In the genomic region with DNA sequence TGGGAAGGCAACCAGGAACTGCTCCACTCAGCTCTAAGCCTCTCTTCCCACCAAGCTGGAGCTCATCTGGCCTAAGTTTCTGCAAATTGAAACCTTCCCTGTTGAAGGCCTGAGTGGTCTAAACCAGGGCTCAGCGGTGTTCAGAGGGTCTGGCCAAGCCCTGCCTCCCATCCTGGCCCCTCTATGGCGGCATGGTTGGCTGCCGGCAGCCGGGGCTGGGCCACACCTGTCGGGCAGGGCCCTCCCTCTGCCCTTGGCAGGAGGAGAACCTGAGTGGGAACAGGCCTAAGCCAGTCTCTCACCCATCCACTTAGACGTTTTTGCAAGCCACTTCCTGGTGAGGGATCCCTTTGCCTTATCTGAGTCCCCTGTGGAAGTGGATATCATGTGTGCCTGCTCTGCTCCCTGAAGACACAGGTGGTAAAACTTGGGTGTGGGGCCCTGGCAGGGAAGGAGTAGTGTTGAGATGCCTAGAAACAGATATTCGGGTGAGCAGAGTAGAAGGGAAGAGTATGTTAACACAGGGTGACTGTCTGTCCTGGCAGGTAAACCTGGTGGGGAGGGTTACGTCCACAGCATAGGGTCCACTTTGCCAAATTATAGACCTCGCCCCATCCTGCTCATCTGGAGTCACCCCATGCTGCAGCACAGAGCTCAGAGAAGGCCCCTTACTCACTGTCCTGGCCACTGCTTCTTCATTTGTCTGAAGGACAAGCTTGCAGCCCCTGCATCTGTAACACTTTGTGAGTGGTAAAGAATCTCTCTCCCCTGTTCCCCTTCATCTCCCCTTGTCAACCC, we compare ENCODE assay signal across 25 cellular contexts.
"Had no signal": no experiment of that assay in that cellular context is flagged by ENCODE, and none has a peak within 500 bp of the region (broad histone marks: within the 10 kb centered on the region; RNA-seq: fewer than 3 reads in every experiment).

No MANE protein-coding gene starts in this region.

- H3K9me3 Mint-ChIP-seq: activated B cell treated with CpG ODN at 0.5 μM for 24 hours; activated CD4-positive, alpha-beta memory T cell treated with anti-CD3 and anti-CD28 coated beads for 36 hours; activated naive CD4-positive, alpha-beta T cell treated with anti-CD3 and anti-CD28 coated beads, Interleukin-2, amount 10 ng/mL, durations not matched to agents 7 days and 5 days; activated naive CD8-positive, alpha-beta T cell treated with anti-CD3 and anti-CD28 coated beads, Interleukin-2, amount 50 U/mL, for 24 hours; memory B cell had no signal

- ATAC-seq: activated naive CD8-positive, alpha-beta T cell treated with anti-CD3 and anti-CD28 coated beads, Interleukin-2, amount 50 U/mL, for 24 hours; esophagus mucosa; gastrocnemius medialis; mucosa of descending colon; stimulated activated naive CD8-positive, alpha-beta T cell treated with anti-CD3 and anti-CD28 coated beads, Interleukin-15, Interleukin-2, amounts not matched to agents 100 U/mL and 50 U/mL, for 24 hours had no signal

- H3K36me3 ChIP-seq: gastrocnemius medialis, tibial artery, uterus had no signal

- H3K27ac ChIP-seq: gastrocnemius medialis, tibial artery, uterus had no signal

- H3K4me3 Mint-ChIP-seq: activated B cell treated with CpG ODN at 0.5 μM for 24 hours; activated CD4-positive, alpha-beta memory T cell treated with anti-CD3 and anti-CD28 coated beads for 36 hours; activated naive CD4-positive, alpha-beta T cell treated with anti-CD3 and anti-CD28 coated beads, Interleukin-2, amount 10 ng/mL, durations not matched to agents 7 days and 5 days; activated naive CD8-positive, alpha-beta T cell treated with anti-CD3 and anti-CD28 coated beads, Interleukin-2, amount 50 U/mL, for 24 hours; immature natural killer cell; memory B cell; naive B cell had no signal

- H3K4me3 ChIP-seq: gastrocnemius medialis, mucosa of descending colon, tibial artery, uterus had no signal

- H3K4me1 ChIP-seq: tibial artery, uterus had no signal

- DNase-seq: activated B cell treated with CpG ODN at 0.5 μM for 24 hours; activated CD4-positive, alpha-beta memory T cell treated with anti-CD3 and anti-CD28 coated beads for 36 hours; activated CD4-positive, alpha-beta T cell treated with anti-CD3 and anti-CD28 coated beads for 4 hours; activated CD8-positive, alpha-beta memory T cell treated with anti-CD3 and anti-CD28 coated beads, Interleukin-2, amount 50 U/mL, for 48 hours; activated effector memory CD4-positive, alpha-beta T cell treated with Interleukin-2 at 50 U/mL for 16 hours; activated naive CD4-positive, alpha-beta T cell treated with anti-CD3 and anti-CD28 coated beads, Interleukin-2, amount 10 ng/mL, durations not matched to agents 7 days and 5 days; activated naive CD8-positive, alpha-beta T cell treated with anti-CD3 and anti-CD28 coated beads, Interleukin-2, amount 50 U/mL, for 24 hours; activated T-cell treated with anti-CD3 and anti-CD28 coated beads, Interleukin-2, amount 50 U/mL, for 48 hours; anterior cingulate cortex; cortex of kidney; effector CD4-positive, alpha-beta T cell; gastrocnemius medialis; immature natural killer cell; mucosa of descending colon; naive B cell; nucleus accumbens; posterior cingulate gyrus; stimulated activated CD8-positive, alpha-beta memory T cell treated with anti-CD3 and anti-CD28 coated beads, Interleukin-4, amount 100 ng/mL, for 48 hours; stimulated activated naive CD8-positive, alpha-beta T cell treated with anti-CD3 and anti-CD28 coated beads, Interleukin-15, Interleukin-2, amounts not matched to agents 100 U/mL and 50 U/mL, for 24 hours; substantia nigra; tibial artery; uterus had no signal

- H3K27ac Mint-ChIP-seq: activated B cell treated with CpG ODN at 0.5 μM for 24 hours; activated CD4-positive, alpha-beta memory T cell treated with anti-CD3 and anti-CD28 coated beads for 36 hours; activated naive CD4-positive, alpha-beta T cell treated with anti-CD3 and anti-CD28 coated beads, Interleukin-2, amount 10 ng/mL, durations not matched to agents 7 days and 5 days; activated naive CD8-positive, alpha-beta T cell treated with anti-CD3 and anti-CD28 coated beads, Interleukin-2, amount 50 U/mL, for 24 hours; brain; immature natural killer cell; memory B cell had no signal

- H3K9me3 ChIP-seq: gastrocnemius medialis, mucosa of descending colon, tibial artery, uterus had no signal

- H3K4me1 Mint-ChIP-seq: activated B cell treated with CpG ODN at 0.5 μM for 24 hours; activated naive CD4-positive, alpha-beta T cell treated with anti-CD3 and anti-CD28 coated beads, Interleukin-2, amount 10 ng/mL, durations not matched to agents 7 days and 5 days; activated naive CD8-positive, alpha-beta T cell treated with anti-CD3 and anti-CD28 coated beads, Interleukin-2, amount 50 U/mL, for 24 hours; immature natural killer cell; memory B cell; naive B cell had no signal

- H3K36me3 Mint-ChIP-seq: activated CD4-positive, alpha-beta memory T cell treated with anti-CD3 and anti-CD28 coated beads for 36 hours; activated naive CD4-positive, alpha-beta T cell treated with anti-CD3 and anti-CD28 coated beads, Interleukin-2, amount 10 ng/mL, durations not matched to agents 7 days and 5 days; brain; immature natural killer cell; memory B cell; naive B cell had no signal

- H3K27me3 ChIP-seq: gastrocnemius medialis, uterus had no signal
